8 cellular contexts compared by ENCODE assay signal in genomic region chr22:39661842-39662676, GRCh38.
DNase-seq lines count a peak whose midpoint lies in the region; ATAC-seq and TF ChIP-seq lines count a peak whose summit lies in the region.

No MANE protein-coding gene starts in this region.

- peak; percentile 43 for DNase-seq in NCI-H510A (lab: John Stamatoyannopoulos, UW)
- DNase-seq in activated T-cell treated with anti-CD3 and anti-CD28 coated beads, Interleukin-2, amount 50 U/mL, for 48 hours = peak; percentile 87 to 91
- DNase-seq in left colon = peak; percentile 54 to 77
- DNase-seq in stimulated activated CD8-positive, alpha-beta memory T cell treated with anti-CD3 and anti-CD28 coated beads, Interleukin-7, amount 100 ng/mL, for 24 hours (ENCODE audit: low read depth) = peak; percentile 44
- no peak for DNase-seq in HuH-7.5 (ENCODE audit: low spot score)
- no peak for DNase-seq in UCSD-AML1 (lab: John Stamatoyannopoulos, UW; ENCODE audit: unreplicated experiment)

- TF ChIP-seq POLR2A in GM18505 (IDR thresholded peaks at IDR 0.05; ENCODE audit: borderline replicate concordance, extremely low read depth, insufficient read depth, insufficient read length) = no peak

- peak; percentile 83 for ATAC-seq in left colon
- no peak for ATAC-seq in GM19351 (IDR thresholded peaks at IDR 0.05; ENCODE audit: unreplicated experiment)
- no peak for ATAC-seq in GM18505 (IDR thresholded peaks at IDR 0.05; ENCODE audit: unreplicated experiment)

- intact Hi-C loops in left colon (cut with DNase I, micrococcal nuclease) = no loop called here

Comparison
In these comparisons a context has a peak if more than half of its experiments do, and no peak if none do; other contexts are left out.
1. DNase-seq: peak in NCI-H510A (single experiment), activated T-cell treated with anti-CD3 and anti-CD28 coated beads, Interleukin-2, amount 50 U/mL, for 48 hours (2 of 2), left colon (2 of 2) and stimulated activated CD8-positive, alpha-beta memory T cell treated with anti-CD3 and anti-CD28 coated beads, Interleukin-7, amount 100 ng/mL, for 24 hours (single experiment); none in HuH-7.5 (single experiment) and UCSD-AML1 (single experiment).